ENCODE assay signal across 1 cellular context in the genomic region with DNA sequence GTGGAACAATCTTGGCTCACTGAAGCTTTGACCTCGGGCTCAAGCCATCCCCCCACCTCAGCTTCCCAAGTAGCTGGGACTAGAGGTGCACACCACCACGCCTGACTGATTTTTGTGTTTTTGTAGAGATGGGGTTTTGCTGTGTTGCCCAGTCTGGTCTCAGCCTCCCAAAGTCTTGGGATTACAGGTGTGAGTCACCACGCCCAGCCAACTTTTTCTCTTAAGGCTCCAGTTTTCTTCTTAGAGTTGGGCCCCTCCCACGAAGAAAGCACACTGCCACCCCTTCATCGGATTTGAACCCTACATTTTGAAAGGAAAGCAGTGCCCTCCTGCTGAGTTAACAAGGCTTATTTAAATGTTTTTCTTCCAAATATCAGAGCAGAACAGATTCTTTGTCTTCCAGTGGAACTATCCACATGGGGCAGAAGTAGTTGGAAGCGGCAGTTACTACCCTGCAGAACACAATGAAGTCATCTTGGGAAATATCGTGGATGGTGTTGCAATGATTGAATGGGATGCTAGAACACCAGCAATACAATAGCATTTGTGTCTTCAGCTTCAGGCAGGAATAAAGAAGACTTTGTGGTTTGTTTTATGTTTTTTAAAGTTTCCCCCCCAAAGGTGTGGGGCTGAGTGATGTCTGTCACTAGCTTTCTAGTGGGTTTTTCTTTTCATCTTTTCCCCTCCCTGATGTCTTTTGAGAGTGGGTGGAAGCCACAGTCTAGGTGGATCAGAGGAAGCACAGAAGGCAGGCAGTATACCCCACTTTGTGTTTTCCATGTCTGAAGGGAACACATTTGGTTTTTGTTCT.
TF ChIP-seq lines count a peak whose summit lies in the region.

No MANE protein-coding gene starts in this region.

TF ChIP-seq in K562, 482 proteins besides CTCF, POLR2A, EP300 and RAD21:
- TF ChIP-seq CEBPB (tag; IDR thresholded peaks at IDR 0.05): 0 out of 2 replicates have a peak, but pooled peaks have one; percentile 5
- TF ChIP-seq CREBBP (IDR thresholded peaks at IDR 0.05; ENCODE audit: low read depth, low read length): no peak
- no peak for TF ChIP-seq CEBPG (CRISPR knock-in tag; IDR thresholded peaks at IDR 0.05)
- peak in 1 of 2 experiments; percentile 30; a peak in 1 of 4 replicates for TF ChIP-seq CEBPG (tag; conservative IDR thresholded peaks at IDR 0.05 in 1 of 2, IDR thresholded peaks at IDR 0.05 in 1 of 2)
TF ChIP-seq in K562: peak in this region for 2.
